ENCODE assay signal across 20 cellular contexts in the genomic region with DNA sequence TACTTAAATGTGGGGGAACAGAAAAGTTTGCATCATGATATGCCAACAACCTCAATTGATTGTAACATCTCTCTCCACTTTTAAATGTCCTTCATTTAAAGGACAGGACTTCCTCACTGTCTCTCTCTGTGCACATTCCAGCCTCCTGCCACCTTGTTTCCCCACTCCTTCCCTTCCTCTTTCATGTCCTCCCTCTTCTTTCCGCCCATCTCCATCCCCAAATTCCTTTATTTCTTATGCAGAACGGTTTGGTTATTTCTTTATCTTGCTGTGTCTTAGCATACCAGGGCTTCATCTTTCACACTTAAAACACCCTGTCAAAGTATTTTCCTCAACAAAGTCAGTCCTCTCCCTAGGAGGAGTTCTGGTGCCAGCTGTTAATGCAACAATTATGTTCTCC.
"Had no signal": no experiment of that assay in that cellular context is flagged by ENCODE, and none has a peak within 500 bp of the region (broad histone marks: within the 10 kb centered on the region; RNA-seq: fewer than 3 reads in every experiment).

No MANE protein-coding gene starts in this region.

- H3K4me2 ChIP-seq: PC-9 had no signal

- H2AFZ ChIP-seq: PC-9 had no signal

- H3K27ac ChIP-seq: PC-9, Peyer's patch, SJCRH30 had no signal

- H3K4me3 ChIP-seq: PC-9, Peyer's patch, SJCRH30 had no signal

- DNase-seq: KBM-7, MV-4-11, NCI-H1048, NCI-H1105, NCI-H1436 treated with DMSO at 0.1 percent for 48 hours, NCI-H1694, NCI-H1930, NCI-H2081, NCI-H2107, NCI-H2227 treated with DMSO at 0.1 percent for 48 hours, NCI-H524, NCI-H526 treated with DMSO at 0.1 percent for 48 hours, NCI-H748 treated with DMSO at 0.1 percent for 48 hours, OCI-M1, PC-9, Peyer's patch, SHP77 treated with DMSO at 0.1 percent for 48 hours, SJCRH30 had no signal

- H3K36me3 ChIP-seq: Peyer's patch, SJCRH30 had no signal

- H3K4me1 ChIP-seq: Peyer's patch, SJCRH30 had no signal

- ATAC-seq: Right ventricle myocardium inferior, SK-N-SH treated with all-trans-retinoic acid at 6 μM for 48 hours had no signal

- H3K27me3 ChIP-seq: Peyer's patch, SJCRH30 had no signal

- H3K9me3 ChIP-seq: Peyer's patch, SJCRH30 had no signal
